8 cellular contexts compared by ENCODE assay signal in genomic region chr11:65426839-65427690, GRCh38. TPM values are rescaled to one million over a fixed set of nuclear protein-coding genes. Genes with fewer than 3 reads are reported as not detected.
DNase-seq lines count a peak whose midpoint lies in the region; ATAC-seq and TF ChIP-seq lines count a peak whose summit lies in the region.

No MANE protein-coding gene starts in this region.

- peak overlapping the region; percentile 70 to 96 for H3K27ac ChIP-seq in esophagus (ENCODE audit: low read depth in 2 of 2, low read length in 1 of 2)

- peaks cover 14% of the 10 kb centered on the region for H3K27me3 Mint-ChIP-seq in neural crest cell (ENCODE audit: low read depth)

- peak overlapping the region; percentile 8 for H3K4me3 Mint-ChIP-seq in neural crest cell

- peak overlapping the region; percentile 99 for H3K4me3 ChIP-seq in AG10803 (ENCODE audit: low read length)
- H3K4me3 ChIP-seq in esophagus (ENCODE audit: low read depth in 1 of 2, low read length in 2 of 2) = peak overlapping the region; percentile 32 to 100

- H3K36me3 Mint-ChIP-seq in neural crest cell (ENCODE audit: low read depth) = no peaks in the 10 kb centered on the region

- H3K4me1 ChIP-seq in esophagus (ENCODE audit: control insufficient read depth in 2 of 2, insufficient read depth in 2 of 2, low read length in 1 of 2) = peaks cover 2 to 4% of the 10 kb centered on the region in 2 donors

- H3K27ac Mint-ChIP-seq in neural crest cell (ENCODE audit: unreplicated experiment) = no peak overlapping the region

- H3K36me3 ChIP-seq in esophagus (ENCODE audit: control insufficient read depth in 2 of 2, insufficient read depth in 2 of 2, low read length in 1 of 2) = peaks cover 0 to 5% of the 10 kb centered on the region in 2 donors

- 7 to 15% methylated on average over 10 of the region's 10 CpGs for WGBS in esophagus, 2 donors

- no peaks in the 10 kb centered on the region for H3K27me3 ChIP-seq in esophagus (ENCODE audit: control insufficient read depth in 1 of 2, insufficient read depth in 2 of 2, low read length in 2 of 2)

- H3K9me3 Mint-ChIP-seq in neural crest cell = no peaks in the 10 kb centered on the region

- H3K4me1 Mint-ChIP-seq in neural crest cell = peaks cover 74% of the 10 kb centered on the region

- TF ChIP-seq CTCF in AG10803 (conservative IDR thresholded peaks at IDR 0.05; ENCODE audit: low read length) (no peak), neural crest cell (conservative IDR thresholded peaks at IDR 0.05) (no peak)

- DNase-seq in AG10803 (ENCODE audit: low read depth) (peak; percentile 85), HS-5 (ENCODE audit: low read depth) (peak; percentile 73), neural crest cell (ENCODE audit: low read depth, low spot score) (no peak)
- peak; percentile 61 to 66 for DNase-seq in activated CD4-positive, alpha-beta T cell treated with anti-CD3 and anti-CD28 coated beads, Interleukin-2, amount 50 U/mL, for 48 hours
- DNase-seq in effector CD4-positive, alpha-beta T cell = no peak

- H3K9me3 ChIP-seq in esophagus (ENCODE audit: control insufficient read depth in 2 of 2, insufficient read depth in 1 of 2, low read depth in 1 of 2, low read length in 1 of 2) = no peaks in the 10 kb centered on the region

- ATAC-seq in HG03097 (IDR thresholded peaks at IDR 0.05; ENCODE audit: low FRiP score, unreplicated experiment) = no peak
- ATAC-seq in HG02938 (IDR thresholded peaks at IDR 0.05; ENCODE audit: unreplicated experiment) = no peak

RNA-seq across cellular contexts. Expression of gene NEAT1, which starts 4.5 kb away (rescaled TPM):
- 1,000 to 10,000 TPM in 1 of 2 donors, 100 to 1,000 TPM in 1; 536 to 1,203 TPM for polyA plus RNA-seq in esophagus
- total RNA-seq in neural crest cell = 29.8 and 37.2 TPM in 2 replicates

RNA-seq across cellular contexts. Expression of gene FRMD8, which starts 40.6 kb away (rescaled TPM):
- polyA plus RNA-seq in esophagus = 10 to 100 TPM; 25.2 to 27.8 TPM
- total RNA-seq in neural crest cell = 25.6 and 29.0 TPM in 2 replicates

RNA-seq across cellular contexts. Expression of gene SLC25A45, which starts 44.6 kb away (rescaled TPM):
- polyA plus RNA-seq in esophagus = 1 to 10 TPM; 2.4 to 6.0 TPM
- total RNA-seq in neural crest cell = 1.5 and 1.8 TPM in 2 replicates

Comparison
In these comparisons a context has a peak if more than half of its experiments do, and no peak if none do; other contexts are left out.
1. DNase-seq: peak in AG10803 (single experiment), HS-5 (single experiment) and activated CD4-positive, alpha-beta T cell treated with anti-CD3 and anti-CD28 coated beads, Interleukin-2, amount 50 U/mL, for 48 hours (2 of 2); none in neural crest cell (single experiment) and effector CD4-positive, alpha-beta T cell (single experiment).